In genomic region chr14:99673328-99674063, GRCh38 we compare ENCODE assay signal across 1 cellular context.
TF ChIP-seq lines count a peak whose summit lies in the region.

No MANE protein-coding gene starts in this region.

TF ChIP-seq in HEK293, 187 proteins besides CTCF, POLR2A, EP300 and RAD21 (continued from another document):
- peak; percentile 42; the same call in 1 of the 2 replicates for TF ChIP-seq PATZ1 (tag by site-specific recombination; IDR thresholded peaks at IDR 0.05)
- peak; percentile 56; the same call in 1 of the 2 replicates for TF ChIP-seq ZNF341 (tag by site-specific recombination; IDR thresholded peaks at IDR 0.05; ENCODE audit: low read depth)
- TF ChIP-seq GLIS2 (tag by site-specific recombination; IDR thresholded peaks at IDR 0.05) = peak; percentile 61
- TF ChIP-seq GLIS1 (tag by site-specific recombination; IDR thresholded peaks at IDR 0.05) = peak; percentile 98
- peak; percentile 68 for TF ChIP-seq ZIC2 (tag by site-specific recombination; IDR thresholded peaks at IDR 0.05)
